20 cellular contexts compared by ENCODE assay signal in genomic region chr3:124084398-124084881, GRCh38. TPM values are rescaled to one million over a fixed set of nuclear protein-coding genes. Genes with fewer than 3 reads are reported as not detected.
DNase-seq lines count a peak whose midpoint lies in the region; ATAC-seq and TF ChIP-seq lines count a peak whose summit lies in the region.
"Had no signal": no experiment of that assay in that cellular context is flagged by ENCODE, and none has a peak within 500 bp of the region (broad histone marks: within the 10 kb centered on the region; RNA-seq: fewer than 3 reads in every experiment).

No MANE protein-coding gene starts in this region.

- POLR2A ChIA-PET in BJ (lab: Charles Lee) (interaction anchor here (0.6 kb wide), 1 partner anchor 124 kb away, joined by 4 read pairs; the partner anchor contains the start of gene CCDC14), A673 (lab: Charles Lee; ENCODE audit: low non-redundant PET) (no interaction called here)

- H3K4me1 ChIP-seq in osteoblast (ENCODE audit: insufficient read depth, low read length) (no peaks in the 10 kb centered on the region), A673 (ENCODE audit: insufficient read depth, low read length, poor library complexity, severe bottlenecking) (peaks cover 12% of the 10 kb centered on the region)
- H3K4me1 ChIP-seq: left lung had no signal

- no peak overlapping the region for H3K4me3 ChIP-seq in BJ (ENCODE audit: low read depth, low read length)
- no peak overlapping the region for H3K4me3 ChIP-seq in coronary artery
- no peak overlapping the region for H3K4me3 ChIP-seq in osteoblast (ENCODE audit: insufficient read depth, low read length)
- H3K4me3 ChIP-seq in A673 (ENCODE audit: low read depth, low read length, poor library complexity, severe bottlenecking), result no peak overlapping the region
- H3K4me3 ChIP-seq: GM23338, K562, left lung, ovary, SK-N-MC, skin epidermis, thyroid gland had no signal

- CTCF ChIA-PET in BJ (lab: Yijun Ruan, JAX) (interaction anchor here (1.4 to 11.2 kb wide), 6 partner anchors 8 to 476 kb away, joined by 3 to 108 read pairs (median 6); partner anchors contain the start of gene KALRN), A673 (lab: Charles Lee) (no interaction called here)

- intact Hi-C loops in A673 (cut with micrococcal nuclease; ENCODE audit: unreplicated experiment), result no loop called here

- H3K27ac ChIP-seq in coronary artery (peak overlapping the region; percentile 63 to 70), osteoblast (ENCODE audit: low read depth, low read length) (no peak overlapping the region), A673 (ENCODE audit: low read depth, low read length, poor library complexity, severe bottlenecking) (no peak overlapping the region)
- H3K27ac ChIP-seq: C4-2B, left lung, ovary, SK-N-MC, thyroid gland had no signal

- H3K27me3 ChIP-seq in BJ (ENCODE audit: control insufficient read depth, insufficient read depth, low read length) (no peaks in the 10 kb centered on the region), osteoblast (ENCODE audit: insufficient read depth, low read length) (peaks cover 39% of the 10 kb centered on the region), A673 (replicated peaks; ENCODE audit: insufficient read depth, low read depth, low read length, poor library complexity) (no peaks in the 10 kb centered on the region)
- H3K27me3 ChIP-seq: left lung, ovary, thyroid gland had no signal

- H3K79me2 ChIP-seq in osteoblast (ENCODE audit: insufficient read depth, low read length), result no peaks in the 10 kb centered on the region

- no peak for TF ChIP-seq CTCF in BJ (IDR thresholded peaks at IDR 0.05; ENCODE audit: insufficient read depth, low read depth, low read length)
- TF ChIP-seq CTCF in coronary artery (IDR thresholded peaks at IDR 0.05), result no peak
- no peak for TF ChIP-seq CTCF in osteoblast (IDR thresholded peaks at IDR 0.05; ENCODE audit: extremely low read depth, low read depth, low read length)
- TF ChIP-seq CTCF in A673 (conservative IDR thresholded peaks at IDR 0.05; ENCODE audit: low read depth, low read length), result no peak

- BruUV-seq in A673 (replicated peaks; lab: Mats Ljungman, UMichigan), result no TSS peak

- H3K36me3 ChIP-seq in BJ (ENCODE audit: control insufficient read depth, insufficient read depth, low read length) (no peaks in the 10 kb centered on the region), osteoblast (ENCODE audit: insufficient read depth, low read length) (no peaks in the 10 kb centered on the region), A673 (ENCODE audit: insufficient read depth, low read length, poor library complexity, severe bottlenecking) (no peaks in the 10 kb centered on the region)
- H3K36me3 ChIP-seq: left lung, ovary, thyroid gland had no signal

- no peaks in the 10 kb centered on the region for H4K20me1 ChIP-seq in osteoblast (ENCODE audit: insufficient read depth, low read length)

- peak; percentile 84 for DNase-seq in BJ (ENCODE audit: low read depth)
- DNase-seq in GM04504 (ENCODE audit: low read depth), result peak; percentile 78
- DNase-seq in coronary artery (ENCODE audit: low spot score), result no peak
- DNase-seq in osteoblast (ENCODE audit: insufficient read length, low spot score, missing footprints), result peak; percentile 30
- DNase-seq in A673 (ENCODE audit: low spot score), result no peak
- DNase-seq in effector CD8-positive, alpha-beta T cell (lab: John Stamatoyannopoulos, UW), result no peak
- DNase-seq in stimulated activated CD4-positive, alpha-beta T cell treated with anti-CD3 and anti-CD28 coated beads, Interleukin-12 subunit alpha, Interleukin-12 subunit beta, amount 100 ng/mL, for 4 hours, result no peak
- DNase-seq: activated CD4-positive, alpha-beta T cell treated with anti-CD3 and anti-CD28 coated beads, Interleukin-2, amount 10 ng/mL, durations not matched to agents 24 days and 14 days; activated naive CD4-positive, alpha-beta T cell; left lung; NCI-H226; OCI-M1; ovary; thyroid gland had no signal

- no peak for ATAC-seq in HG03354 (IDR thresholded peaks at IDR 0.05; ENCODE audit: poor library complexity, severe bottlenecking, unreplicated experiment)
- ATAC-seq: GM23338, K562, left lung had no signal

- H3K9me3 ChIP-seq in osteoblast (ENCODE audit: low read depth, low read length) (no peaks in the 10 kb centered on the region), A673 (ENCODE audit: low read depth, low read length, poor library complexity, severe bottlenecking) (no peaks in the 10 kb centered on the region)
- H3K9me3 ChIP-seq: left lung, ovary, thyroid gland had no signal

- H3K4me2 ChIP-seq in osteoblast (ENCODE audit: insufficient read depth, low read length), result no peak overlapping the region
- H3K4me2 ChIP-seq: GM23338 had no signal

- H2AFZ ChIP-seq in osteoblast (ENCODE audit: low read length), result no peak overlapping the region
- H2AFZ ChIP-seq: GM23338 had no signal

RNA-seq across cellular contexts. Expression of gene KALRN, which starts 51.3 kb away (rescaled TPM):
- polyA plus RNA-seq in BJ (2011; rRNA removed), result 7.7 and 10.6 TPM in 2 replicates
- 40.6 and 42.1 TPM in 2 replicates for polyA minus RNA-seq in BJ (2011; rRNA and poly(A)+ RNA removed)
- total RNA-seq in osteoblast (9.4 and 13.4 TPM in 2 replicates), A673 (2021) (34.9 and 42.5 TPM in 2 replicates)

Comparison
In these comparisons a context has a peak if more than half of its experiments do, and no peak if none do; other contexts are left out.
1. DNase-seq: peak in BJ (single experiment), GM04504 (single experiment) and osteoblast (single experiment); none in coronary artery (single experiment), A673 (single experiment), effector CD8-positive, alpha-beta T cell (single experiment) and stimulated activated CD4-positive, alpha-beta T cell treated with anti-CD3 and anti-CD28 coated beads, Interleukin-12 subunit alpha, Interleukin-12 subunit beta, amount 100 ng/mL, for 4 hours (single experiment).
2. H3K27ac ChIP-seq: peak in coronary artery (2 of 2); none in osteoblast (single experiment) and A673 (single experiment).